ENCODE assay signal across 1 cellular context in the genomic region with DNA sequence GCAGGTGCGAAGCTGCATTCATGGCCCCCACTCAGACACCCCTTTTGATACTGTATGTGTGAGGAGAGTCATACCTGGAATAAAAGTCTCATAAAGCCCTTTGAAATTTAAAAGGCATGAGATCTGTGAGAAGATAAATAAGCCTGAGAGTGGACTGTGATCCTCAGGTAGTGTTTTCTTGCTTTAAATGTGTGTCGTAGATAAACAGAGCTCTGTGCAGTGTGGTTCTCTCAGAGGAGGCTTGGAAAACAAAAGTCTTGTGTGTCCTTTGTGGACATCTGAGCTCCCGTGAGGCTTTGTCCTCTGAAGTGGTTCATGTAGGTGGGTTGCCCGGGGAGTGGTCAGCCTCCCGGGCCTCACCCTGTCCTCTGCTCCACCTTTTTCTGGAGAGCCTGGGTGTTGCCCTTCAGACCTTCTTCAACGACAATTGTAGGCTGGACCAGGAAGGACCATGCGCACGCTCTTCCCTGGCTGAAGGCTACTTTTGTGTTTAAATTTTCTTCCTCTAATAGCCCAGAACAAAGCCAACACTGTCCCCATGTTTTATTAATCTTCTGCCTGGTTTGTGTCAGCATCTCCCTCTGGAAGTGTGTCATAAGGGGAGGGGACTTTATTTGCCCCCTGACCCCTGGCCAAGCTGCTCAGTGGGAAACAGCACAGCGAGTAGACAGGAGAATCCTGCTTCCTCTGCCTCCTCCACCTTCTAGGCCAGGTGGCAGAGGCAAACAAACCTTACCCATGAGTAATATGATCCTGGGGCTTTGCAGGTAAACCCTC.
TF ChIP-seq lines count a peak whose summit lies in the region.

No MANE protein-coding gene starts in this region.

TF ChIP-seq in HepG2, 621 proteins besides CTCF, POLR2A, EP300 and RAD21 (continued from another document and continues in another):
- no peak for TF ChIP-seq CAMTA2 (CRISPR knock-in tag; IDR thresholded peaks at IDR 0.05; ENCODE audit: borderline replicate concordance)
- TF ChIP-seq MIER3 (CRISPR knock-in tag; IDR thresholded peaks at IDR 0.05; ENCODE audit: borderline replicate concordance) = peak; percentile 19; the same call in 1 of the 2 replicates
- no peak for TF ChIP-seq ZNF24 (IDR thresholded peaks at IDR 0.05)
- no peak for TF ChIP-seq NCOA1 (CRISPR knock-in tag; IDR thresholded peaks at IDR 0.05)
- peak; percentile 92 for TF ChIP-seq ZEB1 (IDR thresholded peaks at IDR 0.05; ENCODE audit: insufficient replicate concordance, low read depth)
- TF ChIP-seq RORA (CRISPR knock-in tag; IDR thresholded peaks at IDR 0.05) = no peak
- TF ChIP-seq GTF3A (CRISPR knock-in tag; conservative IDR thresholded peaks at IDR 0.05) = no peak
- TF ChIP-seq, protein P1, sequence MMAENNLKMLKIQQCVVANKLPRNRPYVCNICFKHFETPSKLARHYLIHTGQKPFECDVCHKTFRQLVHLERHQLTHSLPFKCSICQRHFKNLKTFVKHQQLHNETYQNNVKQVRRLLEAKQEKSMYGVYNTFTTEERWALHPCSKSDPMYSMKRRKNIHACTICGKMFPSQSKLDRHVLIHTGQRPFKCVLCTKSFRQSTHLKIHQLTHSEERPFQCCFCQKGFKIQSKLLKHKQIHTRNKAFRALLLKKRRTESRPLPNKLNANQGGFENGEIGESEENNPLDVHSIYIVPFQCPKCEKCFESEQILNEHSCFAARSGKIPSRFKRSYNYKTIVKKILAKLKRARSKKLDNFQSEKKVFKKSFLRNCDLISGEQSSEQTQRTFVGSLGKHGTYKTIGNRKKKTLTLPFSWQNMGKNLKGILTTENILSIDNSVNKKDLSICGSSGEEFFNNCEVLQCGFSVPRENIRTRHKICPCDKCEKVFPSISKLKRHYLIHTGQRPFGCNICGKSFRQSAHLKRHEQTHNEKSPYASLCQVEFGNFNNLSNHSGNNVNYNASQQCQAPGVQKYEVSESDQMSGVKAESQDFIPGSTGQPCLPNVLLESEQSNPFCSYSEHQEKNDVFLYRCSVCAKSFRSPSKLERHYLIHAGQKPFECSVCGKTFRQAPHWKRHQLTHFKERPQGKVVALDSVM (CRISPR knock-in tag; IDR thresholded peaks at IDR 0.05) = peak; percentile 82
- no peak for TF ChIP-seq RBAK (CRISPR knock-in tag; IDR thresholded peaks at IDR 0.05)
- TF ChIP-seq, protein P2, sequence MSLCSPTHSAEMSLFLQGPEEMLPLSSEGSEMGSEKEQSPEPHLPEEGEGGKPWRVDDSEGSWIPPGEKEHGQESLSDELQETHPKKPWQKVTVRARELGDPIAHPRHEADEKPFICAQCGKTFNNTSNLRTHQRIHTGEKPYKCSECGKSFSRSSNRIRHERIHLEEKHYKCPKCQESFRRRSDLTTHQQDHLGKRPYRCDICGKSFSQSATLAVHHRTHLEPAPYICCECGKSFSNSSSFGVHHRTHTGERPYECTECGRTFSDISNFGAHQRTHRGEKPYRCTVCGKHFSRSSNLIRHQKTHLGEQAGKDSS (CRISPR knock-in tag; IDR thresholded peaks at IDR 0.05; ENCODE audit: borderline replicate concordance, low read depth) = no peak
- no peak for TF ChIP-seq ZNF672 (CRISPR knock-in tag; IDR thresholded peaks at IDR 0.05)
- TF ChIP-seq ZNF703 (CRISPR knock-in tag; IDR thresholded peaks at IDR 0.05; ENCODE audit: borderline replicate concordance) = 0 out of 2 replicates have a peak, but pooled peaks have one; percentile 59
- no peak for TF ChIP-seq ZKSCAN5 (CRISPR knock-in tag; IDR thresholded peaks at IDR 0.05)
- peak; percentile 91 for TF ChIP-seq HDAC2 (CRISPR knock-in tag; IDR thresholded peaks at IDR 0.05)
- TF ChIP-seq, protein P3, sequence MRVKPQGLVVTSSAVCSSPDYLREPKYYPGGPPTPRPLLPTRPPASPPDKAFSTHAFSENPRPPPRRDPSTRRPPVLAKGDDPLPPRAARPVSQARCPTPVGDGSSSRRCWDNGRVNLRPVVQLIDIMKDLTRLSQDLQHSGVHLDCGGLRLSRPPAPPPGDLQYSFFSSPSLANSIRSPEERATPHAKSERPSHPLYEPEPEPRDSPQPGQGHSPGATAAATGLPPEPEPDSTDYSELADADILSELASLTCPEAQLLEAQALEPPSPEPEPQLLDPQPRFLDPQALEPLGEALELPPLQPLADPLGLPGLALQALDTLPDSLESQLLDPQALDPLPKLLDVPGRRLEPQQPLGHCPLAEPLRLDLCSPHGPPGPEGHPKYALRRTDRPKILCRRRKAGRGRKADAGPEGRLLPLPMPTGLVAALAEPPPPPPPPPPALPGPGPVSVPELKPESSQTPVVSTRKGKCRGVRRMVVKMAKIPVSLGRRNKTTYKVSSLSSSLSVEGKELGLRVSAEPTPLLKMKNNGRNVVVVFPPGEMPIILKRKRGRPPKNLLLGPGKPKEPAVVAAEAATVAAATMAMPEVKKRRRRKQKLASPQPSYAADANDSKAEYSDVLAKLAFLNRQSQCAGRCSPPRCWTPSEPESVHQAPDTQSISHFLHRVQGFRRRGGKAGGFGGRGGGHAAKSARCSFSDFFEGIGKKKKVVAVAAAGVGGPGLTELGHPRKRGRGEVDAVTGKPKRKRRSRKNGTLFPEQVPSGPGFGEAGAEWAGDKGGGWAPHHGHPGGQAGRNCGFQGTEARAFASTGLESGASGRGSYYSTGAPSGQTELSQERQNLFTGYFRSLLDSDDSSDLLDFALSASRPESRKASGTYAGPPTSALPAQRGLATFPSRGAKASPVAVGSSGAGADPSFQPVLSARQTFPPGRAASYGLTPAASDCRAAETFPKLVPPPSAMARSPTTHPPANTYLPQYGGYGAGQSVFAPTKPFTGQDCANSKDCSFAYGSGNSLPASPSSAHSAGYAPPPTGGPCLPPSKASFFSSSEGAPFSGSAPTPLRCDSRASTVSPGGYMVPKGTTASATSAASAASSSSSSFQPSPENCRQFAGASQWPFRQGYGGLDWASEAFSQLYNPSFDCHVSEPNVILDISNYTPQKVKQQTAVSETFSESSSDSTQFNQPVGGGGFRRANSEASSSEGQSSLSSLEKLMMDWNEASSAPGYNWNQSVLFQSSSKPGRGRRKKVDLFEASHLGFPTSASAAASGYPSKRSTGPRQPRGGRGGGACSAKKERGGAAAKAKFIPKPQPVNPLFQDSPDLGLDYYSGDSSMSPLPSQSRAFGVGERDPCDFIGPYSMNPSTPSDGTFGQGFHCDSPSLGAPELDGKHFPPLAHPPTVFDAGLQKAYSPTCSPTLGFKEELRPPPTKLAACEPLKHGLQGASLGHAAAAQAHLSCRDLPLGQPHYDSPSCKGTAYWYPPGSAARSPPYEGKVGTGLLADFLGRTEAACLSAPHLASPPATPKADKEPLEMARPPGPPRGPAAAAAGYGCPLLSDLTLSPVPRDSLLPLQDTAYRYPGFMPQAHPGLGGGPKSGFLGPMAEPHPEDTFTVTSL (CRISPR knock-in tag; IDR thresholded peaks at IDR 0.05; ENCODE audit: borderline replicate concordance) = 0 out of 2 replicates have a peak, but pooled peaks have one; percentile 13
- no peak for TF ChIP-seq IKZF1 (IDR thresholded peaks at IDR 0.05)
- TF ChIP-seq ONECUT2 (CRISPR knock-in tag; IDR thresholded peaks at IDR 0.05) = no peak
- no peak for TF ChIP-seq ZNF567 (CRISPR knock-in tag; IDR thresholded peaks at IDR 0.05; ENCODE audit: borderline replicate concordance)
- peak; percentile 83 for TF ChIP-seq PHF21A (CRISPR knock-in tag; IDR thresholded peaks at IDR 0.05)
- peak; percentile 73 for TF ChIP-seq FOXP1 (IDR thresholded peaks at IDR 0.05)
- peak; percentile 94 for TF ChIP-seq FOXP1 (CRISPR knock-in tag; IDR thresholded peaks at IDR 0.05)
- 0 out of 2 replicates have a peak, but pooled peaks have one; percentile 71 for TF ChIP-seq FIP1L1 (IDR thresholded peaks at IDR 0.05; ENCODE audit: borderline replicate concordance, insufficient read depth, low read depth, low read length)
- TF ChIP-seq TP53 (CRISPR knock-in tag; conservative IDR thresholded peaks at IDR 0.05) = no peak; the same call in 1 of the 2 replicates
- TF ChIP-seq, protein P4, sequence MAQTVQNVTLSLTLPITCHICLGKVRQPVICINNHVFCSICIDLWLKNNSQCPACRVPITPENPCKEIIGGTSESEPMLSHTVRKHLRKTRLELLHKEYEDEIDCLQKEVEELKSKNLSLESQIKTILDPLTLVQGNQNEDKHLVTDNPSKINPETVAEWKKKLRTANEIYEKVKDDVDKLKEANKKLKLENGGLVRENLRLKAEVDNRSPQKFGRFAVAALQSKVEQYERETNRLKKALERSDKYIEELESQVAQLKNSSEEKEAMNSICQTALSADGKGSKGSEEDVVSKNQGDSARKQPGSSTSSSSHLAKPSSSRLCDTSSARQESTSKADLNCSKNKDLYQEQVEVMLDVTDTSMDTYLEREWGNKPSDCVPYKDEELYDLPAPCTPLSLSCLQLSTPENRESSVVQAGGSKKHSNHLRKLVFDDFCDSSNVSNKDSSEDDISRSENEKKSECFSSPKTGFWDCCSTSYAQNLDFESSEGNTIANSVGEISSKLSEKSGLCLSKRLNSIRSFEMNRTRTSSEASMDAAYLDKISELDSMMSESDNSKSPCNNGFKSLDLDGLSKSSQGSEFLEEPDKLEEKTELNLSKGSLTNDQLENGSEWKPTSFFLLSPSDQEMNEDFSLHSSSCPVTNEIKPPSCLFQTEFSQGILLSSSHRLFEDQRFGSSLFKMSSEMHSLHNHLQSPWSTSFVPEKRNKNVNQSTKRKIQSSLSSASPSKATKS (CRISPR knock-in tag; IDR thresholded peaks at IDR 0.05) = no peak
- TF ChIP-seq RARA (CRISPR knock-in tag; IDR thresholded peaks at IDR 0.05) = peak; percentile 84
- TF ChIP-seq ZNF607 (CRISPR knock-in tag; IDR thresholded peaks at IDR 0.05; ENCODE audit: borderline replicate concordance) = peak; percentile 77; the same call in 1 of the 2 replicates
- TF ChIP-seq, protein P5, sequence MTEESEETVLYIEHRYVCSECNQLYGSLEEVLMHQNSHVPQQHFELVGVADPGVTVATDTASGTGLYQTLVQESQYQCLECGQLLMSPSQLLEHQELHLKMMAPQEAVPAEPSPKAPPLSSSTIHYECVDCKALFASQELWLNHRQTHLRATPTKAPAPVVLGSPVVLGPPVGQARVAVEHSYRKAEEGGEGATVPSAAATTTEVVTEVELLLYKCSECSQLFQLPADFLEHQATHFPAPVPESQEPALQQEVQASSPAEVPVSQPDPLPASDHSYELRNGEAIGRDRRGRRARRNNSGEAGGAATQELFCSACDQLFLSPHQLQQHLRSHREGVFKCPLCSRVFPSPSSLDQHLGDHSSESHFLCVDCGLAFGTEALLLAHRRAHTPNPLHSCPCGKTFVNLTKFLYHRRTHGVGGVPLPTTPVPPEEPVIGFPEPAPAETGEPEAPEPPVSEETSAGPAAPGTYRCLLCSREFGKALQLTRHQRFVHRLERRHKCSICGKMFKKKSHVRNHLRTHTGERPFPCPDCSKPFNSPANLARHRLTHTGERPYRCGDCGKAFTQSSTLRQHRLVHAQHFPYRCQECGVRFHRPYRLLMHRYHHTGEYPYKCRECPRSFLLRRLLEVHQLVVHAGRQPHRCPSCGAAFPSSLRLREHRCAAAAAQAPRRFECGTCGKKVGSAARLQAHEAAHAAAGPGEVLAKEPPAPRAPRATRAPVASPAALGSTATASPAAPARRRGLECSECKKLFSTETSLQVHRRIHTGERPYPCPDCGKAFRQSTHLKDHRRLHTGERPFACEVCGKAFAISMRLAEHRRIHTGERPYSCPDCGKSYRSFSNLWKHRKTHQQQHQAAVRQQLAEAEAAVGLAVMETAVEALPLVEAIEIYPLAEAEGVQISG (CRISPR knock-in tag; IDR thresholded peaks at IDR 0.05) = peak; percentile 70
- TF ChIP-seq, protein P6, sequence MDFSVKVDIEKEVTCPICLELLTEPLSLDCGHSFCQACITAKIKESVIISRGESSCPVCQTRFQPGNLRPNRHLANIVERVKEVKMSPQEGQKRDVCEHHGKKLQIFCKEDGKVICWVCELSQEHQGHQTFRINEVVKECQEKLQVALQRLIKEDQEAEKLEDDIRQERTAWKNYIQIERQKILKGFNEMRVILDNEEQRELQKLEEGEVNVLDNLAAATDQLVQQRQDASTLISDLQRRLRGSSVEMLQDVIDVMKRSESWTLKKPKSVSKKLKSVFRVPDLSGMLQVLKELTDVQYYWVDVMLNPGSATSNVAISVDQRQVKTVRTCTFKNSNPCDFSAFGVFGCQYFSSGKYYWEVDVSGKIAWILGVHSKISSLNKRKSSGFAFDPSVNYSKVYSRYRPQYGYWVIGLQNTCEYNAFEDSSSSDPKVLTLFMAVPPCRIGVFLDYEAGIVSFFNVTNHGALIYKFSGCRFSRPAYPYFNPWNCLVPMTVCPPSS (IDR thresholded peaks at IDR 0.05) = no peak
- TF ChIP-seq MED13 (CRISPR knock-in tag; IDR thresholded peaks at IDR 0.05) = peak; percentile 89
- TF ChIP-seq, protein P7, sequence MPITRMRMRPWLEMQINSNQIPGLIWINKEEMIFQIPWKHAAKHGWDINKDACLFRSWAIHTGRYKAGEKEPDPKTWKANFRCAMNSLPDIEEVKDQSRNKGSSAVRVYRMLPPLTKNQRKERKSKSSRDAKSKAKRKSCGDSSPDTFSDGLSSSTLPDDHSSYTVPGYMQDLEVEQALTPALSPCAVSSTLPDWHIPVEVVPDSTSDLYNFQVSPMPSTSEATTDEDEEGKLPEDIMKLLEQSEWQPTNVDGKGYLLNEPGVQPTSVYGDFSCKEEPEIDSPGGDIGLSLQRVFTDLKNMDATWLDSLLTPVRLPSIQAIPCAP (CRISPR knock-in tag; IDR thresholded peaks at IDR 0.05; ENCODE audit: low read depth) = no peak
- no peak for TF ChIP-seq ZNF562 (CRISPR knock-in tag; IDR thresholded peaks at IDR 0.05; ENCODE audit: borderline replicate concordance)
- no peak for TF ChIP-seq ZNF496 (CRISPR knock-in tag; IDR thresholded peaks at IDR 0.05; ENCODE audit: insufficient replicate concordance)
- TF ChIP-seq ZNF652 (CRISPR knock-in tag; IDR thresholded peaks at IDR 0.05; ENCODE audit: borderline replicate concordance, low read depth) = no peak; the same call in 1 of the 2 replicates
- TF ChIP-seq IRF2 (CRISPR knock-in tag; IDR thresholded peaks at IDR 0.05) = peak; percentile 75
- TF ChIP-seq, protein P8, sequence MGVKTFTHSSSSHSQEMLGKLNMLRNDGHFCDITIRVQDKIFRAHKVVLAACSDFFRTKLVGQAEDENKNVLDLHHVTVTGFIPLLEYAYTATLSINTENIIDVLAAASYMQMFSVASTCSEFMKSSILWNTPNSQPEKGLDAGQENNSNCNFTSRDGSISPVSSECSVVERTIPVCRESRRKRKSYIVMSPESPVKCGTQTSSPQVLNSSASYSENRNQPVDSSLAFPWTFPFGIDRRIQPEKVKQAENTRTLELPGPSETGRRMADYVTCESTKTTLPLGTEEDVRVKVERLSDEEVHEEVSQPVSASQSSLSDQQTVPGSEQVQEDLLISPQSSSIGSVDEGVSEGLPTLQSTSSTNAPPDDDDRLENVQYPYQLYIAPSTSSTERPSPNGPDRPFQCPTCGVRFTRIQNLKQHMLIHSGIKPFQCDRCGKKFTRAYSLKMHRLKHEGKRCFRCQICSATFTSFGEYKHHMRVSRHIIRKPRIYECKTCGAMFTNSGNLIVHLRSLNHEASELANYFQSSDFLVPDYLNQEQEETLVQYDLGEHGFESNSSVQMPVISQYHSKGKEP (CRISPR knock-in tag; IDR thresholded peaks at IDR 0.05) = no peak
- TF ChIP-seq, protein P9, sequence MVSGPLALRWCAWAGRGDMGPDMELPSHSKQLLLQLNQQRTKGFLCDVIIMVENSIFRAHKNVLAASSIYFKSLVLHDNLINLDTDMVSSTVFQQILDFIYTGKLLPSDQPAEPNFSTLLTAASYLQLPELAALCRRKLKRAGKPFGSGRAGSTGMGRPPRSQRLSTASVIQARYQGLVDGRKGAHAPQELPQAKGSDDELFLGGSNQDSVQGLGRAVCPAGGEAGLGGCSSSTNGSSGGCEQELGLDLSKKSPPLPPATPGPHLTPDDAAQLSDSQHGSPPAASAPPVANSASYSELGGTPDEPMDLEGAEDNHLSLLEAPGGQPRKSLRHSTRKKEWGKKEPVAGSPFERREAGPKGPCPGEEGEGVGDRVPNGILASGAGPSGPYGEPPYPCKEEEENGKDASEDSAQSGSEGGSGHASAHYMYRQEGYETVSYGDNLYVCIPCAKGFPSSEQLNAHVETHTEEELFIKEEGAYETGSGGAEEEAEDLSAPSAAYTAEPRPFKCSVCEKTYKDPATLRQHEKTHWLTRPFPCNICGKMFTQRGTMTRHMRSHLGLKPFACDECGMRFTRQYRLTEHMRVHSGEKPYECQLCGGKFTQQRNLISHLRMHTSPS (CRISPR knock-in tag; IDR thresholded peaks at IDR 0.05; ENCODE audit: low read depth) = 0 out of 2 replicates have a peak, but pooled peaks have one; percentile 23
- TF ChIP-seq ZNF143 (CRISPR knock-in tag; IDR thresholded peaks at IDR 0.05) = peak; percentile 77
